ENCODE assay signal across 23 cellular contexts in the genomic region with DNA sequence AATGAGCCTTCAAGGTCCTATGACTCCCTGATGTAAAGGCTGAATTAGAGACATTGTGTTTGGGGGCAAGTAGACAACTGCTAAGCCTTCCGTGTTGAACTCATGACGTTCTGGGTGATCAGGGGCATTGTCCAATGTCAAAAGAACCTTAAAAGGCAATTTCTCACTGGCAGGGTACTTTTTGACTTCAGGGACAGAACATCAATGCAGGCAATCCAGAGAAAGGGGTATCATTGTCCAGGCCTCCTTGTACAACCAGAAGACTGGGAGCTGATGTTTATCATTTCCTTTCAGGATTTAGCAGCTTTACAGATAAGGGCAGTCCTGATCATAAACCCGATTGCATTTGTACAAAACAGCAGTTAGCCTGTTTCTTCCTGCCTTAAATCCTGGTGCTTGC. TPM values are rescaled to one million over a fixed set of nuclear protein-coding genes. Genes with fewer than 3 reads are reported as not detected.
"Had no signal": no experiment of that assay in that cellular context is flagged by ENCODE, and none has a peak within 500 bp of the region (broad histone marks: within the 10 kb centered on the region; RNA-seq: fewer than 3 reads in every experiment).

No MANE protein-coding gene starts in this region.

- H3K9ac ChIP-seq: parathyroid adenoma had no signal

- H3K36me3 ChIP-seq: cardiac muscle cell, uterus had no signal

- FAIRE-seq: frontal cortex, keratinocyte had no signal

- H3K27ac ChIP-seq: cardiac muscle cell, coronary artery, esophagus muscularis mucosa, parathyroid adenoma, skin epidermis, thoracic aorta, uterus had no signal

- H3K4me1 ChIP-seq: esophagus muscularis mucosa, parathyroid adenoma, uterus had no signal

- H3K4me3 ChIP-seq: cardiac muscle cell, coronary artery, esophagus muscularis mucosa, skin epidermis, thoracic aorta, uterus had no signal

- H3K79me2 ChIP-seq: parathyroid adenoma had no signal

- H3K27me3 ChIP-seq: cardiac muscle cell, esophagus muscularis mucosa, uterus had no signal

- H2AFZ ChIP-seq: parathyroid adenoma had no signal

- DNase-seq: activated CD4-positive, alpha-beta T cell treated with anti-CD3 and anti-CD28 coated beads for 4 hours; activated CD4-positive, alpha-beta T cell treated with anti-CD3 and anti-CD28 coated beads, Interleukin-2, amount 50 U/mL, for 4 hours; activated naive CD4-positive, alpha-beta T cell; activated T-cell treated with anti-CD3 and anti-CD28 coated beads for 4 hours; activated T-cell treated with anti-CD3 and anti-CD28 coated beads, Interleukin-2, amount 50 U/mL, for 72 hours; anterior cingulate cortex; cerebellar nuclear complex; effector memory CD8-positive, alpha-beta T cell; glutamatergic neuron; left cardiac atrium; left ventricle myocardium superior; occipital lobe; stimulated activated CD4-positive, alpha-beta T cell treated with anti-CD3 and anti-CD28 coated beads, Interleukin-12 subunit alpha, Interleukin-12 subunit beta, amount 100 ng/mL, for 4 hours; stimulated activated CD4-positive, alpha-beta T cell treated with anti-CD3 and anti-CD28 coated beads, Interleukin-4, amount 100 ng/mL, for 1 hour; uterus had no signal

- H3K9me3 ChIP-seq: esophagus muscularis mucosa, thoracic aorta, uterus had no signal

RNA-seq across cellular contexts. Expression of a gene that starts 25.0 kb away (rescaled TPM):
- total RNA-seq: activated T-cell treated with anti-CD3 and anti-CD28 coated beads, Interleukin-2, amount 50 U/mL, for 72 hours had no signal
